In genomic region chr5:141873933-141874261, GRCh38 we compare ENCODE assay signal across 1 cellular context.
TF ChIP-seq lines count a peak whose summit lies in the region.

No MANE protein-coding gene starts in this region.

TF ChIP-seq in neural cell, 6 proteins besides CTCF, POLR2A, EP300 and RAD21 (continued from another document):
- no peak for TF ChIP-seq REST (IDR thresholded peaks at IDR 0.05; ENCODE audit: borderline replicate concordance)
- TF ChIP-seq TAF1 (IDR thresholded peaks at IDR 0.05; ENCODE audit: low read depth), result no peak
- TF ChIP-seq POLR2AphosphoS5 (IDR thresholded peaks at IDR 0.05), result no peak
